Comparison of ENCODE assay signal across 22 cellular contexts in genomic region chr13:33934343-33934742, GRCh38.
DNase-seq lines count a peak whose midpoint lies in the region; ATAC-seq and TF ChIP-seq lines count a peak whose summit lies in the region.
"Had no signal": no experiment of that assay in that cellular context is flagged by ENCODE, and none has a peak within 500 bp of the region (broad histone marks: within the 10 kb centered on the region; RNA-seq: fewer than 3 reads in every experiment).

No MANE protein-coding gene starts in this region.

- H4K8ac ChIP-seq in IMR-90 (ENCODE audit: low read depth in 2 of 2, low read length in 2 of 2) (no peak overlapping the region), mesendoderm (ENCODE audit: low read depth, low read length) (no peak overlapping the region)

- H3K4me1 ChIP-seq in IMR-90 (ENCODE audit: control insufficient read depth, insufficient read depth, low read length) = no peaks in the 10 kb centered on the region
- peaks cover 13% of the 10 kb centered on the region for H3K4me1 ChIP-seq in adipocyte (ENCODE audit: control insufficient read depth, insufficient read depth, low read length)
- H3K4me1 ChIP-seq in mesendoderm (ENCODE audit: control insufficient read depth, low read depth, low read length) = peaks cover 2% of the 10 kb centered on the region
- no peaks in the 10 kb centered on the region for H3K4me1 ChIP-seq in OCI-LY7 (ENCODE audit: insufficient read depth, low read length, poor library complexity, severe bottlenecking)

- H3K79me2 ChIP-seq in mesendoderm (ENCODE audit: control insufficient read depth, insufficient read depth, low read length) (no peaks in the 10 kb centered on the region), OCI-LY7 (ENCODE audit: insufficient read depth, low read depth, low read length) (no peaks in the 10 kb centered on the region)

- peak overlapping the region; percentile 35 for H2AK9ac ChIP-seq in IMR-90 (replicated peaks; ENCODE audit: low read depth, low read length, poor library complexity)

- H4K20me1 ChIP-seq in IMR-90 (ENCODE audit: insufficient read depth, low read length) = no peaks in the 10 kb centered on the region
- H4K20me1 ChIP-seq in OCI-LY7 (ENCODE audit: insufficient read depth, low read length) = no peaks in the 10 kb centered on the region

- H3K36me3 ChIP-seq in IMR-90 (ENCODE audit: control insufficient read depth, insufficient read depth, low read length) = no peaks in the 10 kb centered on the region
- H3K36me3 ChIP-seq in adipocyte (ENCODE audit: control insufficient read depth, insufficient read depth, low read length, severe bottlenecking) = no peaks in the 10 kb centered on the region
- no peaks in the 10 kb centered on the region for H3K36me3 ChIP-seq in mesendoderm (ENCODE audit: control insufficient read depth, insufficient read depth, low read length)
- no peaks in the 10 kb centered on the region for H3K36me3 ChIP-seq in OCI-LY7 (ENCODE audit: insufficient read depth, low read length)
- H3K36me3 ChIP-seq: SJCRH30 had no signal

- H3K9me2 ChIP-seq in OCI-LY7 (ENCODE audit: insufficient read depth, low read length) = no peaks in the 10 kb centered on the region

- H3K4me2 ChIP-seq in IMR-90 (ENCODE audit: low read depth, low read length) (no peak overlapping the region), mesendoderm (ENCODE audit: low read length) (no peak overlapping the region), OCI-LY7 (ENCODE audit: low read length) (no peak overlapping the region)
- H3K4me2 ChIP-seq: PC-9 had no signal

- H3K56ac ChIP-seq in IMR-90 (ENCODE audit: extremely low read depth, insufficient read depth, low read length) (no peak overlapping the region), mesendoderm (ENCODE audit: low read length) (no peak overlapping the region)

- no CpG with 5 or more reads among the region's 2 CpGs for WGBS in IMR-90 (ENCODE audit: extremely low coverage in 2 of 2, insufficient read length in 1 of 2), 2 experiments
- no CpG with 5 or more reads among the region's 2 CpGs for WGBS in mesendoderm (ENCODE audit: extremely low coverage, insufficient coverage, low lambda C conversion rate)

- H3K23ac ChIP-seq in IMR-90 (ENCODE audit: low read depth, low read length) (no peak overlapping the region), mesendoderm (ENCODE audit: low read length) (no peak overlapping the region)

- H3K9ac ChIP-seq in IMR-90 (ENCODE audit: low read depth, low read length) (no peak overlapping the region), adipocyte (ENCODE audit: low read length) (peak overlapping the region; percentile 11), mesendoderm (ENCODE audit: low read length) (no peak overlapping the region)

- dilution Hi-C loops in IMR-90 (cut with HindIII; ENCODE audit: low sequenced_read_pairs, unreplicated experiment) = no loop called here

- H2AK5ac ChIP-seq in IMR-90 (ENCODE audit: low read depth, low read length) (no peak overlapping the region), mesendoderm (ENCODE audit: low read length) (no peak overlapping the region)

- no peaks in the 10 kb centered on the region for H3K27me3 ChIP-seq in IMR-90 (ENCODE audit: control insufficient read depth, insufficient read depth, low read length)
- no peaks in the 10 kb centered on the region for H3K27me3 ChIP-seq in adipocyte (replicated peaks; ENCODE audit: control insufficient read depth, insufficient read depth, low read length)
- no peaks in the 10 kb centered on the region for H3K27me3 ChIP-seq in mesendoderm (ENCODE audit: insufficient read depth, low read length, poor library complexity)
- no peaks in the 10 kb centered on the region for H3K27me3 ChIP-seq in dorsolateral prefrontal cortex
- H3K27me3 ChIP-seq: SJCRH30 had no signal

- no peak overlapping the region for H3K4ac ChIP-seq in IMR-90 (ENCODE audit: low read depth, low read length)
- no peak overlapping the region for H3K4ac ChIP-seq in mesendoderm (ENCODE audit: low read depth, low read length)

- intact Hi-C loops in IMR-90 (cut with micrococcal nuclease) (loop anchor here (10.0 kb wide), 2 partner anchors 630 to 1010 kb away; partner anchors contain the start of gene NBEA), OCI-LY7 (cut with micrococcal nuclease; ENCODE audit: unreplicated experiment) (no loop called here), dorsolateral prefrontal cortex (cut with DNase I) (loop anchor here (5.0 kb wide), 2 partner anchors 1223 to 1228 kb away; no protein-coding TSS in a partner anchor)

- H2AFZ ChIP-seq in IMR-90 (replicated peaks; ENCODE audit: low read length, poor library complexity) (no peak overlapping the region), OCI-LY7 (ENCODE audit: low read length) (no peak overlapping the region)
- H2AFZ ChIP-seq: PC-9 had no signal

- TF ChIP-seq POLR2A in IMR-90 (IDR thresholded peaks at IDR 0.05; ENCODE audit: low read depth, low read length) = no peak

- BruUV-seq in IMR-90 (replicated peaks; lab: Mats Ljungman, UMichigan) = no TSS peak
- BruUV-seq in OCI-LY7 (replicated peaks; lab: Mats Ljungman, UMichigan) = no TSS peak

- no peak for TF ChIP-seq RAD21 in IMR-90 (IDR thresholded peaks at IDR 0.05; ENCODE audit: low read length)

- H3K79me1 ChIP-seq in IMR-90 (ENCODE audit: low read depth in 1 of 2, low read length in 2 of 2) = no peaks in the 10 kb centered on the region
- no peaks in the 10 kb centered on the region for H3K79me1 ChIP-seq in mesendoderm (ENCODE audit: low read length)

- H3K4me3 ChIP-seq in IMR-90 (ENCODE audit: insufficient read depth, low read depth, low read length) (no peak overlapping the region), adipocyte (ENCODE audit: low read length) (peak overlapping the region; percentile 31), mesendoderm (ENCODE audit: low read length) (no peak overlapping the region), OCI-LY7 (ENCODE audit: low read depth, low read length, poor library complexity, severe bottlenecking) (no peak overlapping the region), dorsolateral prefrontal cortex (no peak overlapping the region)
- H3K4me3 ChIP-seq: K562, PC-9, SJCRH30 had no signal

- no peak overlapping the region for H4K91ac ChIP-seq in IMR-90 (ENCODE audit: insufficient read depth, low read depth, low read length)

- H3K14ac ChIP-seq in IMR-90 (replicated peaks; ENCODE audit: low read depth, low read length) = no peak overlapping the region

- CTCF ChIA-PET in IMR-90 (lab: Yijun Ruan, JAX) (no interaction called here), OCI-LY7 (lab: Charles Lee; ENCODE audit: unreplicated experiment) (no interaction called here)

- ATAC-seq in IMR-90 (ENCODE audit: low read depth) (no peak), HG02840 (IDR thresholded peaks at IDR 0.05; ENCODE audit: low FRiP score, unreplicated experiment) (no peak)
- ATAC-seq: HCT116, HepG2, K562, Right ventricle myocardium inferior had no signal

- no peak overlapping the region for H2BK20ac ChIP-seq in IMR-90 (ENCODE audit: low read depth, low read length)

- POLR2A ChIA-PET in IMR-90 (lab: Charles Lee; ENCODE audit: unreplicated experiment) = no interaction called here
- POLR2A ChIA-PET in OCI-LY7 (lab: Charles Lee) = no interaction called here

- no peak for TF ChIP-seq CTCF in IMR-90 (conservative IDR thresholded peaks at IDR 0.05; ENCODE audit: low read depth, low read length)
- TF ChIP-seq CTCF in OCI-LY7 (conservative IDR thresholded peaks at IDR 0.05; ENCODE audit: low read length) = no peak
- no peak for TF ChIP-seq CTCF in dorsolateral prefrontal cortex (IDR thresholded peaks at IDR 0.05 in 54 of 56, conservative IDR thresholded peaks at IDR 0.05 in 2 of 56; ENCODE audit: low read depth in 1 of 56, partially characterized antibody in 56 of 56)

- H3K9me3 ChIP-seq in IMR-90 (ENCODE audit: control insufficient read depth, insufficient read depth, low read length) (no peaks in the 10 kb centered on the region), adipocyte (ENCODE audit: control insufficient read depth, low read length) (no peaks in the 10 kb centered on the region), OCI-LY7 (ENCODE audit: low read length) (no peaks in the 10 kb centered on the region)
- H3K9me3 ChIP-seq: SJCRH30 had no signal

- DNase-seq in IMR-90 = no peak
- DNase-seq in adipocyte (ENCODE audit: low read depth) = peak; percentile 21
- DNase-seq in mesendoderm = no peak
- DNase-seq in anterior cingulate cortex (lab: John Stamatoyannopoulos, UW) = no peak
- DNase-seq in OCI-LY7 (ENCODE audit: low spot score) = no peak
- no peak for DNase-seq in dorsolateral prefrontal cortex
- DNase-seq: CD4-positive, alpha-beta memory T cell; COR-L47; GDM1; Kasumi-1; NCI-H2029; NCI-H446; NCI-H526; NCI-H82; NK-92 treated with Interleukin-12 subunit alpha and Interleukin-12 subunit beta, amount 100 ng/mL, for 24 hours; PC-9; SJCRH30 had no signal

- no peak overlapping the region for H2BK15ac ChIP-seq in IMR-90 (ENCODE audit: low read depth, low read length)
- H2BK15ac ChIP-seq in mesendoderm (replicated peaks; ENCODE audit: low read depth) = peak overlapping the region; percentile 6

- no peak overlapping the region for H3K18ac ChIP-seq in IMR-90 (ENCODE audit: low read depth, low read length)
- no peak overlapping the region for H3K18ac ChIP-seq in mesendoderm (ENCODE audit: low read length)

- no peak overlapping the region for H4K5ac ChIP-seq in IMR-90 (ENCODE audit: low read depth, low read length)
- no peak overlapping the region for H4K5ac ChIP-seq in mesendoderm (ENCODE audit: low read length)

- in situ Hi-C loops in IMR-90 (cut with MboI; ENCODE audit: low sequenced_read_pairs) = loop anchor here (5.0 kb wide), 1 partner anchor 1223 kb away; no protein-coding TSS in a partner anchor

- H2BK120ac ChIP-seq in IMR-90 (ENCODE audit: low read depth, low read length) (no peak overlapping the region), mesendoderm (ENCODE audit: low read depth, low read length) (no peak overlapping the region)

- H3K9me1 ChIP-seq in IMR-90 (ENCODE audit: insufficient read depth, low read length) = peaks cover 3% of the 10 kb centered on the region; the same call in 1 of the 2 replicates

- H2BK5ac ChIP-seq in IMR-90 (ENCODE audit: low read depth, low read length, poor library complexity, severe bottlenecking) (no peak overlapping the region), mesendoderm (ENCODE audit: low read length) (no peak overlapping the region)

- H3K27ac ChIP-seq in IMR-90 (ENCODE audit: insufficient read depth, low read length) (no peak overlapping the region), mesendoderm (ENCODE audit: low read depth, low read length) (no peak overlapping the region), OCI-LY7 (ENCODE audit: low read depth, low read length, poor library complexity, severe bottlenecking) (no peak overlapping the region), dorsolateral prefrontal cortex (no peak overlapping the region)
- H3K27ac ChIP-seq: PC-9, SJCRH30 had no signal

TF ChIP-seq in IMR-90, 13 proteins besides CTCF, POLR2A, EP300 and RAD21:
- no peak for TF ChIP-seq NFE2L2 (IDR thresholded peaks at IDR 0.05; ENCODE audit: low read depth, low read length)
